Comparison of ENCODE assay signal across 9 cellular contexts in genomic region chr14:75450381-75451276, GRCh38. TPM values are rescaled to one million over a fixed set of nuclear protein-coding genes. Genes with fewer than 3 reads are reported as not detected.
A peak's percentile ranks its signal among the peaks of the same experiment; 100 is the strongest.
DNase-seq lines count a peak whose midpoint lies in the region; ATAC-seq and TF ChIP-seq lines count a peak whose summit lies in the region.
"Had no signal": no experiment of that assay in that cellular context is flagged by ENCODE, and none has a peak within 500 bp of the region (broad histone marks: within the 10 kb centered on the region; RNA-seq: fewer than 3 reads in every experiment).

No MANE protein-coding gene starts in this region.

- H3K27me3 ChIP-seq in AG04450 (ENCODE audit: control insufficient read depth, insufficient read depth, low read length) (no peaks in the 10 kb centered on the region), mucosa of stomach (ENCODE audit: control insufficient read depth, insufficient read depth, low read length) (no peaks in the 10 kb centered on the region)

- H3K9me3 ChIP-seq in AG04450 (ENCODE audit: control insufficient read depth, insufficient read depth, low read length) = no peaks in the 10 kb centered on the region
- no peaks in the 10 kb centered on the region for H3K9me3 ChIP-seq in mucosa of stomach (ENCODE audit: control insufficient read depth, low read length)

- H3K27ac Mint-ChIP-seq in activated naive CD4-positive, alpha-beta T cell treated with anti-CD3 and anti-CD28 coated beads, Interleukin-2, amount 50 U/mL, for 72 hours = peak overlapping the region in 1 of 2 donors; percentile 60
- H3K27ac Mint-ChIP-seq in naive thymus-derived CD8-positive, alpha-beta T cell = peak overlapping the region in 1 of 10 donors; percentile 42
- H3K27ac Mint-ChIP-seq: activated naive CD8-positive, alpha-beta T cell had no signal

- POLR2A ChIA-PET in AG04450 (lab: Yijun Ruan, JAX) = no interaction called here
- POLR2A ChIA-PET in naive thymus-derived CD8-positive, alpha-beta T cell (lab: Charles Lee) = no interaction called here

- H3K27ac ChIP-seq in AG04450 (ENCODE audit: low read depth, low read length) = peak overlapping the region; percentile 11

- H3K4me1 Mint-ChIP-seq in naive thymus-derived CD8-positive, alpha-beta T cell = peaks cover 0 to 2% (median under 1%) of the 10 kb centered on the region in 4 donors

- ATAC-seq in activated naive CD4-positive, alpha-beta T cell treated with anti-CD3 and anti-CD28 coated beads, Interleukin-2, amount 50 U/mL, for 72 hours = no peak
- no peak for ATAC-seq in naive thymus-derived CD8-positive, alpha-beta T cell

- H3K9ac ChIP-seq in mucosa of stomach (ENCODE audit: low read length) = peak overlapping the region; percentile 6

- TF ChIP-seq CTCF in AG04450 (IDR thresholded peaks at IDR 0.05; ENCODE audit: low read depth, low read length) = no peak
- peak; percentile 35 for TF ChIP-seq CTCF in epithelial cell of esophagus (IDR thresholded peaks at IDR 0.05; ENCODE audit: insufficient read depth, low read depth, low read length, missing control alignments)

- peaks cover 71% of the 10 kb centered on the region for H3K4me1 ChIP-seq in mucosa of stomach (ENCODE audit: control insufficient read depth, insufficient read depth, low read length)

- peaks cover 0 to 14% (median 4%) of the 10 kb centered on the region in 5 donors for H3K27me3 Mint-ChIP-seq in naive thymus-derived CD8-positive, alpha-beta T cell

- no peak overlapping the region for H3K4me3 Mint-ChIP-seq in naive thymus-derived CD8-positive, alpha-beta T cell
- H3K4me3 Mint-ChIP-seq: activated naive CD8-positive, alpha-beta T cell had no signal

- no peak overlapping the region for H3K4me3 ChIP-seq in AG04450 (ENCODE audit: low read depth, low read length)
- H3K4me3 ChIP-seq in epithelial cell of esophagus (ENCODE audit: low read length) = no peak overlapping the region
- H3K4me3 ChIP-seq in mucosa of stomach (ENCODE audit: low read length) = no peak overlapping the region

- H3K36me3 Mint-ChIP-seq in activated naive CD4-positive, alpha-beta T cell treated with anti-CD3 and anti-CD28 coated beads, Interleukin-2, amount 50 U/mL, for 72 hours = no peaks in the 10 kb centered on the region
- no peaks in the 10 kb centered on the region for H3K36me3 Mint-ChIP-seq in naive thymus-derived CD8-positive, alpha-beta T cell
- H3K36me3 Mint-ChIP-seq: activated naive CD8-positive, alpha-beta T cell had no signal

- H3K36me3 ChIP-seq in mucosa of stomach (ENCODE audit: control insufficient read depth, insufficient read depth, low read length) = no peaks in the 10 kb centered on the region

- no peaks in the 10 kb centered on the region for H3K9me3 Mint-ChIP-seq in activated naive CD4-positive, alpha-beta T cell treated with anti-CD3 and anti-CD28 coated beads, Interleukin-2, amount 50 U/mL, for 72 hours
- H3K9me3 Mint-ChIP-seq in naive thymus-derived CD8-positive, alpha-beta T cell = no peaks in the 10 kb centered on the region

- DNase-seq in AG04450 (ENCODE audit: low read depth, low spot score) (no peak), NCI-H69 (lab: John Stamatoyannopoulos, UW) (peak; percentile 55), epithelial cell of esophagus (ENCODE audit: low read depth) (peak; percentile 87), NCI-H1436 treated with DMSO at 0.1 percent for 48 hours (lab: John Stamatoyannopoulos, UW) (no peak), NCI-H187 treated with DMSO at 0.1 percent for 48 hours (lab: John Stamatoyannopoulos, UW) (no peak)
- DNase-seq in activated naive CD4-positive, alpha-beta T cell treated with anti-CD3 and anti-CD28 coated beads, Interleukin-2, amount 50 U/mL, for 72 hours (ENCODE audit: low spot score in 2 of 2) = no peak
- DNase-seq in naive thymus-derived CD8-positive, alpha-beta T cell = no peak

- CTCF ChIA-PET in AG04450 (lab: Charles Lee) = no interaction called here

RNA-seq across cellular contexts. Expression of gene JDP2, which starts 22.8 kb away (rescaled TPM):
- 46.5 and 49.1 TPM in 2 replicates for polyA plus RNA-seq in AG04450 (2011; rRNA removed)
- polyA minus RNA-seq in AG04450 (2011; rRNA and poly(A)+ RNA removed) = 27.6 and 33.1 TPM in 2 replicates
- total RNA-seq in activated naive CD4-positive, alpha-beta T cell treated with anti-CD3 and anti-CD28 coated beads, Interleukin-2, amount 50 U/mL, for 72 hours = 1 to 10 TPM in 1 of 2 donors, under 1 TPM in 1; 0.46 to 2.0 TPM
- total RNA-seq in naive thymus-derived CD8-positive, alpha-beta T cell = 1 to 10 TPM in 1 of 2 experiments, under 1 TPM in 1; 0.75 to 1.0 TPM
- polyA plus RNA-seq in naive thymus-derived CD8-positive, alpha-beta T cell = not detected

Comparison
In these comparisons a context has a peak if more than half of its experiments do, and no peak if none do; other contexts are left out.
1. DNase-seq: peak in NCI-H69 (single experiment) and epithelial cell of esophagus (single experiment); none in AG04450 (single experiment), activated naive CD4-positive, alpha-beta T cell treated with anti-CD3 and anti-CD28 coated beads, Interleukin-2, amount 50 U/mL, for 72 hours (0 of 2), naive thymus-derived CD8-positive, alpha-beta T cell (0 of 10), NCI-H1436 treated with DMSO at 0.1 percent for 48 hours (single experiment) and NCI-H187 treated with DMSO at 0.1 percent for 48 hours (single experiment).